In the genomic region with DNA sequence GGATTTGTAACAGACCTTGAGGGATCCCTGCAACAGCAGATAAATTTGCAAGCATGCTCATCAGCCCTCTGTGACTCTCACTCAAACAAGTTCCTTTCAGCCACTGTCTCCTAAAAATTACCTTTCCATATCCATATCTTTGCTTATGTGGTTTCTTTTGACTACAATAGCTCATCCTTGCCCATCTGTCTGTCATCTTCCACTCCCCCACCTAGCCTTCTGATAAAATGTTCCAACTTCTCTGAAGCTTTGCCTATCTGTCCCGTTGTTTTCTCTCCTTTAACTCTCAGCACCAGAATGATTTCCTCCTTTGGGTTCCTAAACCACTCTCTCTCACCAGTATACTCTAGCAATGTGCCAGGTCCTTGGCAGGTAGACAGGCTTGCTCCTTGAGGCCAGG, we compare ENCODE assay signal across 17 cellular contexts.
"Had no signal": no experiment of that assay in that cellular context is flagged by ENCODE, and none has a peak within 500 bp of the region (broad histone marks: within the 10 kb centered on the region; RNA-seq: fewer than 3 reads in every experiment).

No MANE protein-coding gene starts in this region.

- DNase-seq: colonic mucosa; effector CD4-positive, alpha-beta T cell; gastrocnemius medialis; immature natural killer cell; mesendoderm; naive thymus-derived CD4-positive, alpha-beta T cell; posterior cingulate gyrus; spleen; stimulated activated CD4-positive, alpha-beta T cell treated with anti-CD3 and anti-CD28 coated beads, Interleukin-15, amount 100 ng/mL, for 24 hours; stimulated activated CD4-positive, alpha-beta T cell treated with anti-CD3 and anti-CD28 coated beads, Interleukin-1b, Interleukin-23, amount 100 ng/mL, for 48 hours; stimulated activated CD4-positive, alpha-beta T cell treated with anti-CD3 and anti-CD28 coated beads, Interleukin-4, amount 100 ng/mL, for 24 hours; stimulated activated naive B cell treated with anti-CD40 and anti-IgM and Interleukin-4, amounts not matched to agents 10 μg/mL and 1 μg/mL and 100 μg/mL, for 72 hours; stimulated activated naive CD8-positive, alpha-beta T cell treated with anti-CD3 and anti-CD28 coated beads, Interleukin-15, amount 100 ng/mL, for 72 hours; testis; transverse colon had no signal

- H3K9me3 ChIP-seq: colonic mucosa, gastrocnemius medialis, spleen, testis, transverse colon had no signal

- H3K27me3 Mint-ChIP-seq: naive thymus-derived CD4-positive, alpha-beta T cell; stimulated activated naive B cell treated with anti-CD40 and anti-IgM and Interleukin-4, amounts not matched to agents 10 μg/mL and 1 μg/mL and 100 μg/mL, for 72 hours; stimulated activated naive CD8-positive, alpha-beta T cell treated with anti-CD3 and anti-CD28 coated beads, Interleukin-15, amount 100 ng/mL, for 72 hours had no signal

- FAIRE-seq: keratinocyte had no signal

- H3K4me1 ChIP-seq: colonic mucosa, testis had no signal

- H3K27ac ChIP-seq: colonic mucosa, gastrocnemius medialis, spleen, transverse colon had no signal

- H3K27ac Mint-ChIP-seq: naive thymus-derived CD4-positive, alpha-beta T cell; stimulated activated naive B cell treated with anti-CD40 and anti-IgM and Interleukin-4, amounts not matched to agents 10 μg/mL and 1 μg/mL and 100 μg/mL, for 72 hours had no signal

- H3K9me3 Mint-ChIP-seq: immature natural killer cell; naive thymus-derived CD4-positive, alpha-beta T cell; stimulated activated naive CD8-positive, alpha-beta T cell treated with anti-CD3 and anti-CD28 coated beads, Interleukin-15, amount 100 ng/mL, for 72 hours had no signal

- H3K27me3 ChIP-seq: colonic mucosa, gastrocnemius medialis, spleen, testis, transverse colon had no signal

- H3K36me3 ChIP-seq: colonic mucosa, transverse colon had no signal

- H3K4me3 Mint-ChIP-seq: immature natural killer cell; naive thymus-derived CD4-positive, alpha-beta T cell; stimulated activated naive B cell treated with anti-CD40 and anti-IgM and Interleukin-4, amounts not matched to agents 10 μg/mL and 1 μg/mL and 100 μg/mL, for 72 hours; stimulated activated naive CD8-positive, alpha-beta T cell treated with anti-CD3 and anti-CD28 coated beads, Interleukin-15, amount 100 ng/mL, for 72 hours had no signal

- H3K4me3 ChIP-seq: colonic mucosa, gastrocnemius medialis, spleen, testis, transverse colon had no signal

- H3K4me1 Mint-ChIP-seq: stimulated activated naive B cell treated with anti-CD40 and anti-IgM and Interleukin-4, amounts not matched to agents 10 μg/mL and 1 μg/mL and 100 μg/mL, for 72 hours had no signal

- ATAC-seq: esophagus mucosa; gastrocnemius medialis; naive thymus-derived CD4-positive, alpha-beta T cell; stimulated activated naive B cell treated with anti-CD40 and anti-IgM and Interleukin-4, amounts not matched to agents 10 μg/mL and 1 μg/mL and 100 μg/mL, for 72 hours; stimulated activated naive CD8-positive, alpha-beta T cell treated with anti-CD3 and anti-CD28 coated beads, Interleukin-15, amount 100 ng/mL, for 72 hours had no signal
